ENCODE assay signal across 20 cellular contexts in the genomic region with DNA sequence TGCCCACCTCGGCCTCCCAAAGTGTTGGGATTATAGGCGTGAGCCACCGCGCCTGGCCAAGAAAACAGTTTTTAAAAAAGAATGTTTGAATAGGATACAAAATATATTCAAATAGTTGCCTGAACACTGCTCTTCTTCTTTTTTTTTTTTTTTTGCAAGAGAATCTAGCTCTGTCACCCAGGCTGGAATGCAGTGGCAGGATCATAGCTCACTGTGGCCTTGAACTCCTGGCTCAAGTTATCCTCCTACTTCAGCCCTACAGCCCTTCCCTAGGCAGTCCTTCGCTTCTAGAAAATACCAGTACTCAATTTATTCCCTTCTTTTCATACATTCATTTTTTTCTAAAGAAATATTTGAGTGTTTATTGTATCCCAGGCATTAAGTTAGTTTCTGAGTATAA.
DNase-seq lines count a peak whose midpoint lies in the region; ATAC-seq and TF ChIP-seq lines count a peak whose summit lies in the region.
"Had no signal": no experiment of that assay in that cellular context is flagged by ENCODE, and none has a peak within 500 bp of the region (broad histone marks: within the 10 kb centered on the region; RNA-seq: fewer than 3 reads in every experiment).

No MANE protein-coding gene starts in this region.

- H3K36me3 Mint-ChIP-seq in mesothelial cell of epicardium (no peaks in the 10 kb centered on the region), progenitor cell of endocrine pancreas (ENCODE audit: insufficient read depth) (no peaks in the 10 kb centered on the region)
- H3K36me3 Mint-ChIP-seq: CD8-positive, alpha-beta T cell had no signal

- no peak overlapping the region for H3K4me2 ChIP-seq in Karpas-422 (ENCODE audit: low read depth, low read length, poor library complexity, severe bottlenecking)
- H3K4me2 ChIP-seq: A549; BLaER1 treated with 17β-estradiol and CSF1 and Interleukin-3, amounts not matched to agents 10 nM and 100 nM had no signal

- DNase-seq in Karpas-422, result peak; percentile 20
- peak; percentile 46 to 79 (median 73) for DNase-seq in adrenal gland
- no peak for DNase-seq in left lobe of liver (ENCODE audit: low spot score)
- no peak for DNase-seq in mesothelial cell of epicardium (ENCODE audit: low spot score in 2 of 2, unreplicated experiment in 2 of 2)
- DNase-seq in progenitor cell of endocrine pancreas (ENCODE audit: low spot score, unreplicated experiment), result no peak
- DNase-seq in SIG-M5 (lab: John Stamatoyannopoulos, UW), result no peak
- DNase-seq: AML-193; Caco-2; Calu3; CD4-positive, alpha-beta T cell; CD8-positive, alpha-beta T cell; DMS79 treated with DMSO at 0.1 percent for 48 hours; GF-D8 had no signal

- H2AFZ ChIP-seq in Karpas-422 (ENCODE audit: low read length), result no peak overlapping the region

- no peak overlapping the region for H3K9ac ChIP-seq in Karpas-422 (ENCODE audit: low read length)
- H3K9ac ChIP-seq: BLaER1 treated with 17β-estradiol and CSF1 and Interleukin-3, amounts not matched to agents 10 nM and 100 nM had no signal

- H3K27me3 Mint-ChIP-seq in mesothelial cell of epicardium (ENCODE audit: low read depth) (no peaks in the 10 kb centered on the region), progenitor cell of endocrine pancreas (no peaks in the 10 kb centered on the region)
- H3K27me3 Mint-ChIP-seq: B cell; CD4-positive, alpha-beta T cell had no signal

- no peaks in the 10 kb centered on the region for H3K9me2 ChIP-seq in Karpas-422 (replicated peaks; ENCODE audit: insufficient read depth, low read length)

- H3K4me1 ChIP-seq in Karpas-422 (ENCODE audit: low read length) (no peaks in the 10 kb centered on the region), adrenal gland (replicated peaks in 1 of 2) (peaks cover 18 to 21% of the 10 kb centered on the region in 2 donors)

- H3K4me3 Mint-ChIP-seq in mesothelial cell of epicardium, result no peak overlapping the region
- no peak overlapping the region for H3K4me3 Mint-ChIP-seq in progenitor cell of endocrine pancreas (ENCODE audit: low read depth)
- H3K4me3 Mint-ChIP-seq: B cell; CD4-positive, alpha-beta T cell; CD8-positive, alpha-beta T cell had no signal

- ATAC-seq in left lobe of liver, result peak; percentile 47
- ATAC-seq in GM21786 (IDR thresholded peaks at IDR 0.05; ENCODE audit: unreplicated experiment), result no peak
- no peak for ATAC-seq in HG02610 (IDR thresholded peaks at IDR 0.05; ENCODE audit: unreplicated experiment)
- ATAC-seq: A549; CD8-positive, alpha-beta T cell had no signal

- H3K27ac ChIP-seq in Karpas-422 (ENCODE audit: low read length) (no peak overlapping the region), adrenal gland (peak overlapping the region in 4 of 5 donors; percentile 27 to 50 (median 34))
- H3K27ac ChIP-seq: 22Rv1; A549; BLaER1 treated with 17β-estradiol and CSF1 and Interleukin-3, amounts not matched to agents 10 nM and 100 nM; C4-2B had no signal

- H4K20me1 ChIP-seq in Karpas-422 (ENCODE audit: insufficient read depth, low read depth, low read length), result peaks cover 18% of the 10 kb centered on the region

- TF ChIP-seq POLR2A in adrenal gland (IDR thresholded peaks at IDR 0.05), result no peak

- no peak for TF ChIP-seq CTCF in adrenal gland (IDR thresholded peaks at IDR 0.05)
- TF ChIP-seq CTCF in mesothelial cell of epicardium (IDR thresholded peaks at IDR 0.05; ENCODE audit: unreplicated experiment), result no peak
- no peak for TF ChIP-seq CTCF in progenitor cell of endocrine pancreas (IDR thresholded peaks at IDR 0.05; ENCODE audit: unreplicated experiment)

- no peaks in the 10 kb centered on the region for H3K9me3 ChIP-seq in Karpas-422 (ENCODE audit: low read length)
- no peaks in the 10 kb centered on the region for H3K9me3 ChIP-seq in adrenal gland (replicated peaks in 1 of 3)
- H3K9me3 ChIP-seq: A549; BLaER1 treated with 17β-estradiol and CSF1 and Interleukin-3, amounts not matched to agents 10 nM and 100 nM; Caco-2 had no signal

- WGBS in adrenal gland, 4 donors, result 50 to 70% (median 58%) methylated on average over 5 of the region's 5 CpGs

- H3K36me3 ChIP-seq in Karpas-422 (ENCODE audit: insufficient read depth, low read length), result no peaks in the 10 kb centered on the region
- no peaks in the 10 kb centered on the region for H3K36me3 ChIP-seq in adrenal gland (replicated peaks in 1 of 2)
- H3K36me3 ChIP-seq: BLaER1 treated with 17β-estradiol and CSF1 and Interleukin-3, amounts not matched to agents 10 nM and 100 nM had no signal

- no peaks in the 10 kb centered on the region for H3K79me2 ChIP-seq in Karpas-422 (ENCODE audit: low read length)

- H3K4me3 ChIP-seq in Karpas-422 (ENCODE audit: low read length) (no peak overlapping the region), adrenal gland (no peak overlapping the region)
- H3K4me3 ChIP-seq: A549; BLaER1 treated with 17β-estradiol and CSF1 and Interleukin-3, amounts not matched to agents 10 nM and 100 nM had no signal

- H3K27me3 ChIP-seq in Karpas-422 (ENCODE audit: low read length), result no peaks in the 10 kb centered on the region
- no peaks in the 10 kb centered on the region for H3K27me3 ChIP-seq in adrenal gland
- H3K27me3 ChIP-seq: BLaER1 treated with 17β-estradiol and CSF1 and Interleukin-3, amounts not matched to agents 10 nM and 100 nM had no signal

- H3K27ac Mint-ChIP-seq in mesothelial cell of epicardium (peak overlapping the region; percentile 34), progenitor cell of endocrine pancreas (no peak overlapping the region)
- H3K27ac Mint-ChIP-seq: B cell; CD4-positive, alpha-beta T cell; CD8-positive, alpha-beta T cell had no signal

- intact Hi-C loops in adrenal gland (cut with DNase I), result no loop called here

- H3K9me3 Mint-ChIP-seq in mesothelial cell of epicardium (no peaks in the 10 kb centered on the region), progenitor cell of endocrine pancreas (ENCODE audit: low read depth) (no peaks in the 10 kb centered on the region)
- H3K9me3 Mint-ChIP-seq: CD4-positive, alpha-beta T cell; CD8-positive, alpha-beta T cell had no signal

- H3K4me1 Mint-ChIP-seq in mesothelial cell of epicardium, result peaks cover 8% of the 10 kb centered on the region
- peaks cover 18% of the 10 kb centered on the region for H3K4me1 Mint-ChIP-seq in progenitor cell of endocrine pancreas (ENCODE audit: low read depth)

Comparison
In these comparisons a context has a peak if more than half of its experiments do, and no peak if none do; other contexts are left out.
1. DNase-seq: peak in Karpas-422 (single experiment) and adrenal gland (7 of 7); none in left lobe of liver (single experiment), mesothelial cell of epicardium (0 of 2), progenitor cell of endocrine pancreas (single experiment) and SIG-M5 (single experiment).